12 cellular contexts compared by ENCODE assay signal in genomic region chr4:6689506-6689960, GRCh38. TPM values are rescaled to one million over a fixed set of nuclear protein-coding genes. Genes with fewer than 3 reads are reported as not detected.
DNase-seq lines count a peak whose midpoint lies in the region; ATAC-seq and TF ChIP-seq lines count a peak whose summit lies in the region.
"Had no signal": no experiment of that assay in that cellular context is flagged by ENCODE, and none has a peak within 500 bp of the region (broad histone marks: within the 10 kb centered on the region; RNA-seq: fewer than 3 reads in every experiment).

No MANE protein-coding gene starts in this region.

- peaks cover 60% of the 10 kb centered on the region for H3K4me1 Mint-ChIP-seq in activated CD4-positive, alpha-beta T cell treated with anti-CD3 and anti-CD28 coated beads for 36 hours
- peaks cover 92% of the 10 kb centered on the region for H3K4me1 Mint-ChIP-seq in activated CD4-positive, alpha-beta memory T cell treated with anti-CD3 and anti-CD28 coated beads, Interleukin-2, amount 10 ng/mL, durations not matched to agents 7 days and 5 days
- peaks cover 83% of the 10 kb centered on the region for H3K4me1 Mint-ChIP-seq in stimulated activated naive CD8-positive, alpha-beta T cell treated with anti-CD3 and anti-CD28 coated beads, Interleukin-15, amount 100 ng/mL, for 72 hours

- H3K27ac Mint-ChIP-seq in activated CD4-positive, alpha-beta T cell treated with anti-CD3 and anti-CD28 coated beads for 36 hours, result peak overlapping the region; percentile 91
- peak overlapping the region; percentile 97 for H3K27ac Mint-ChIP-seq in activated CD4-positive, alpha-beta memory T cell treated with anti-CD3 and anti-CD28 coated beads, Interleukin-2, amount 10 ng/mL, durations not matched to agents 7 days and 5 days
- H3K27ac Mint-ChIP-seq in stimulated activated naive CD8-positive, alpha-beta T cell treated with anti-CD3 and anti-CD28 coated beads, Interleukin-15, amount 100 ng/mL, for 72 hours, result peak overlapping the region; percentile 93 to 97

- DNase-seq in activated CD4-positive, alpha-beta T cell treated with anti-CD3 and anti-CD28 coated beads for 36 hours, result no peak
- no peak for DNase-seq in activated CD4-positive, alpha-beta T cell treated with anti-CD3 and anti-CD28 coated beads for 48 hours
- peak; percentile 44 for DNase-seq in activated CD4-positive, alpha-beta memory T cell treated with anti-CD3 and anti-CD28 coated beads, Interleukin-2, amount 10 ng/mL, durations not matched to agents 7 days and 5 days
- peak in 1 of 2 donors; percentile 72 for DNase-seq in left lung
- no peak for DNase-seq in stimulated activated naive CD8-positive, alpha-beta T cell treated with anti-CD3 and anti-CD28 coated beads, Interleukin-15, amount 100 ng/mL, for 72 hours
- DNase-seq in cardiac septum (ENCODE audit: low spot score), result no peak
- no peak for DNase-seq in Right ventricle myocardium superior
- DNase-seq: NCI-H1436 treated with DMSO at 0.1 percent for 48 hours had no signal

- H3K36me3 Mint-ChIP-seq in activated CD4-positive, alpha-beta T cell treated with anti-CD3 and anti-CD28 coated beads for 36 hours (ENCODE audit: low read depth), result peaks cover 1% of the 10 kb centered on the region
- peaks cover 41% of the 10 kb centered on the region for H3K36me3 Mint-ChIP-seq in activated CD4-positive, alpha-beta memory T cell treated with anti-CD3 and anti-CD28 coated beads, Interleukin-2, amount 10 ng/mL, durations not matched to agents 7 days and 5 days (ENCODE audit: low read depth)

- POLR2A ChIA-PET in activated CD4-positive, alpha-beta T cell treated with anti-CD3 and anti-CD28 coated beads for 36 hours (lab: Charles Lee), result interaction anchor here (0.6 to 4.4 kb wide), 2 partner anchors 15 to 244 kb away, joined by 3 to 25 read pairs; a partner anchor contains a TSS
- POLR2A ChIA-PET in activated CD4-positive, alpha-beta memory T cell treated with anti-CD3 and anti-CD28 coated beads, Interleukin-2, amount 10 ng/mL, durations not matched to agents 7 days and 5 days (lab: Charles Lee), result interaction anchor here (0.7 to 10.6 kb wide), 16 partner anchors 8 to 378 kb away, joined by 3 to 374 read pairs (median 12); partner anchors contain the start of genes BLOC1S4, GRPEL1, MAN2B2 and MRFAP1

- intact Hi-C loops in activated CD4-positive, alpha-beta T cell treated with anti-CD3 and anti-CD28 coated beads for 36 hours (cut with DNase I, micrococcal nuclease), result loop anchor here (1.0 to 2.0 kb wide), 3 partner anchors 15 to 20 kb away; partner anchors contain the start of gene MRFAP1L1 (in 1 of the 2)
- intact Hi-C loops in left lung (cut with DNase I), result no loop called here
- intact Hi-C loops in cardiac septum (cut with DNase I), result no loop called here
- intact Hi-C loops in Right ventricle myocardium superior (cut with DNase I), result no loop called here

- H3K4me1 ChIP-seq in left lung, result peaks cover 9 to 57% of the 10 kb centered on the region in 2 donors
- H3K4me1 ChIP-seq: ascending aorta had no signal

- CTCF ChIA-PET in activated CD4-positive, alpha-beta T cell treated with anti-CD3 and anti-CD28 coated beads for 36 hours (lab: Charles Lee), result interaction anchor here (0.6 to 2.7 kb wide), 5 partner anchors 9 to 28 kb away, joined by 3 to 26 read pairs (median 3); a partner anchor contains a TSS
- CTCF ChIA-PET in activated CD4-positive, alpha-beta memory T cell treated with anti-CD3 and anti-CD28 coated beads, Interleukin-2, amount 10 ng/mL, durations not matched to agents 7 days and 5 days (lab: Charles Lee), result interaction anchor here (0.6 to 10.7 kb wide), 14 partner anchors 9 to 438 kb away, joined by 3 to 180 read pairs (median 4); partner anchors contain the start of genes BLOC1S4, MRFAP1 and MRFAP1L1

- H3K4me3 Mint-ChIP-seq in activated CD4-positive, alpha-beta T cell treated with anti-CD3 and anti-CD28 coated beads for 36 hours, result peak overlapping the region; percentile 39
- H3K4me3 Mint-ChIP-seq in activated CD4-positive, alpha-beta memory T cell treated with anti-CD3 and anti-CD28 coated beads, Interleukin-2, amount 10 ng/mL, durations not matched to agents 7 days and 5 days, result peak overlapping the region; percentile 81
- H3K4me3 Mint-ChIP-seq in stimulated activated naive CD8-positive, alpha-beta T cell treated with anti-CD3 and anti-CD28 coated beads, Interleukin-15, amount 100 ng/mL, for 72 hours, result peak overlapping the region; percentile 78 to 91
- H3K4me3 Mint-ChIP-seq: nephron had no signal

- ATAC-seq in activated CD4-positive, alpha-beta T cell treated with anti-CD3 and anti-CD28 coated beads for 36 hours, result no peak
- ATAC-seq in left lung (peak; percentile 86), HG02642 (IDR thresholded peaks at IDR 0.05; ENCODE audit: poor library complexity, unreplicated experiment) (no peak), Right ventricle myocardium superior (ENCODE audit: poor library complexity) (no peak)
- peak; percentile 16 for ATAC-seq in stimulated activated naive CD8-positive, alpha-beta T cell treated with anti-CD3 and anti-CD28 coated beads, Interleukin-15, amount 100 ng/mL, for 72 hours

- peak overlapping the region; percentile 71 to 73 for H3K27ac ChIP-seq in left lung
- H3K27ac ChIP-seq: ascending aorta had no signal

- H3K9me3 ChIP-seq in left lung, result no peaks in the 10 kb centered on the region
- H3K9me3 ChIP-seq: ascending aorta had no signal

- peak overlapping the region in 1 of 2 donors; percentile 7 for H3K4me3 ChIP-seq in left lung
- H3K4me3 ChIP-seq: ascending aorta had no signal

- no peaks in the 10 kb centered on the region for H3K27me3 Mint-ChIP-seq in activated CD4-positive, alpha-beta T cell treated with anti-CD3 and anti-CD28 coated beads for 36 hours
- no peaks in the 10 kb centered on the region for H3K27me3 Mint-ChIP-seq in activated CD4-positive, alpha-beta memory T cell treated with anti-CD3 and anti-CD28 coated beads, Interleukin-2, amount 10 ng/mL, durations not matched to agents 7 days and 5 days
- no peaks in the 10 kb centered on the region for H3K27me3 Mint-ChIP-seq in stimulated activated naive CD8-positive, alpha-beta T cell treated with anti-CD3 and anti-CD28 coated beads, Interleukin-15, amount 100 ng/mL, for 72 hours

- H3K27me3 ChIP-seq in left lung, result no peaks in the 10 kb centered on the region
- H3K27me3 ChIP-seq: ascending aorta had no signal

- no peak for TF ChIP-seq CTCF in left lung (IDR thresholded peaks at IDR 0.05)

- H3K9me3 Mint-ChIP-seq in activated CD4-positive, alpha-beta T cell treated with anti-CD3 and anti-CD28 coated beads for 36 hours (ENCODE audit: low read depth), result no peaks in the 10 kb centered on the region
- no peaks in the 10 kb centered on the region for H3K9me3 Mint-ChIP-seq in activated CD4-positive, alpha-beta memory T cell treated with anti-CD3 and anti-CD28 coated beads, Interleukin-2, amount 10 ng/mL, durations not matched to agents 7 days and 5 days
- no peaks in the 10 kb centered on the region for H3K9me3 Mint-ChIP-seq in stimulated activated naive CD8-positive, alpha-beta T cell treated with anti-CD3 and anti-CD28 coated beads, Interleukin-15, amount 100 ng/mL, for 72 hours
- H3K9me3 Mint-ChIP-seq: nephron had no signal

- H3K36me3 ChIP-seq in left lung, result no peaks in the 10 kb centered on the region
- H3K36me3 ChIP-seq: ascending aorta had no signal

RNA-seq across cellular contexts. Expression of gene S100P, which starts 4.1 kb away (rescaled TPM):
- total RNA-seq in activated CD4-positive, alpha-beta T cell treated with anti-CD3 and anti-CD28 coated beads for 36 hours, result 1 to 10 TPM; 1.9 to 2.1 TPM
- total RNA-seq in activated CD4-positive, alpha-beta memory T cell treated with anti-CD3 and anti-CD28 coated beads, Interleukin-2, amount 10 ng/mL, durations not matched to agents 7 days and 5 days, result 100 to 1,000 TPM; 165 to 176 TPM
- total RNA-seq in left lung (10 to 100 TPM in 1 of 2 donors, 1 to 10 TPM in 1; 5.9 to 85.0 TPM), cardiac septum (2.8 TPM), Right ventricle myocardium superior (not detected)
- total RNA-seq: ascending aorta, fibroblast of villous mesenchyme had no signal

RNA-seq across cellular contexts. Expression of gene MRFAP1L1, which starts 20.1 kb away (rescaled TPM):
- total RNA-seq in activated CD4-positive, alpha-beta T cell treated with anti-CD3 and anti-CD28 coated beads for 36 hours, result 10 to 100 TPM; 36.4 to 45.0 TPM
- 10 to 100 TPM; 81.9 to 83.1 TPM for total RNA-seq in activated CD4-positive, alpha-beta memory T cell treated with anti-CD3 and anti-CD28 coated beads, Interleukin-2, amount 10 ng/mL, durations not matched to agents 7 days and 5 days
- 10 to 100 TPM; 43.3 to 46.2 TPM for total RNA-seq in left lung
- 48.6 TPM for total RNA-seq in cardiac septum
- 39.7 TPM for total RNA-seq in Right ventricle myocardium superior

RNA-seq across cellular contexts. Expression of gene BLOC1S4, which starts 26.4 kb away (rescaled TPM):
- total RNA-seq in activated CD4-positive, alpha-beta T cell treated with anti-CD3 and anti-CD28 coated beads for 36 hours, result 10 to 100 TPM; 10.1 to 16.7 TPM
- total RNA-seq in activated CD4-positive, alpha-beta memory T cell treated with anti-CD3 and anti-CD28 coated beads, Interleukin-2, amount 10 ng/mL, durations not matched to agents 7 days and 5 days, result 10 to 100 TPM; 22.9 to 23.2 TPM
- total RNA-seq in left lung, result 10 to 100 TPM; 10.8 to 11.1 TPM
- 7.5 TPM for total RNA-seq in cardiac septum
- total RNA-seq in Right ventricle myocardium superior, result 6.0 TPM

RNA-seq across cellular contexts. Expression of gene MRFAP1, which starts 49.0 kb away (rescaled TPM):
- total RNA-seq in activated CD4-positive, alpha-beta T cell treated with anti-CD3 and anti-CD28 coated beads for 36 hours, result 100 to 1,000 TPM in 1 of 2 experiments, 10 to 100 TPM in 1; 66.8 to 122 TPM
- total RNA-seq in activated CD4-positive, alpha-beta memory T cell treated with anti-CD3 and anti-CD28 coated beads, Interleukin-2, amount 10 ng/mL, durations not matched to agents 7 days and 5 days, result 100 to 1,000 TPM; 142 to 144 TPM
- total RNA-seq in left lung (100 to 1,000 TPM; 256 to 273 TPM), cardiac septum (262 TPM), Right ventricle myocardium superior (219 TPM)

Comparison
In these comparisons a context has a peak if more than half of its experiments do, and no peak if none do; other contexts are left out.
1. ATAC-seq: peak in left lung (single experiment) and stimulated activated naive CD8-positive, alpha-beta T cell treated with anti-CD3 and anti-CD28 coated beads, Interleukin-15, amount 100 ng/mL, for 72 hours (single experiment); none in activated CD4-positive, alpha-beta T cell treated with anti-CD3 and anti-CD28 coated beads for 36 hours (single experiment), HG02642 (single experiment) and Right ventricle myocardium superior (single experiment).
2. intact Hi-C loops: an anchor here in activated CD4-positive, alpha-beta T cell treated with anti-CD3 and anti-CD28 coated beads for 36 hours (1.0 to 2.0 kb wide); none called in left lung, cardiac septum and Right ventricle myocardium superior.
3. Peak in every context shown above with its lines, with median percentiles within 50 percentile points of each other: H3K27ac Mint-ChIP-seq and H3K4me3 Mint-ChIP-seq.